Comparison of ENCODE assay signal across 11 cellular contexts in genomic region chr7:131745645-131746248, GRCh38.
DNase-seq lines count a peak whose midpoint lies in the region; ATAC-seq and TF ChIP-seq lines count a peak whose summit lies in the region.
"Had no signal": no experiment of that assay in that cellular context is flagged by ENCODE, and none has a peak within 500 bp of the region (broad histone marks: within the 10 kb centered on the region; RNA-seq: fewer than 3 reads in every experiment).

No MANE protein-coding gene starts in this region.

- H3K9me3 ChIP-seq in cardiac muscle cell (ENCODE audit: low read depth): no peaks in the 10 kb centered on the region
- H3K9me3 ChIP-seq in thyroid gland: no peaks in the 10 kb centered on the region

- H3K36me3 ChIP-seq in cardiac muscle cell (no peaks in the 10 kb centered on the region), thyroid gland (no peaks in the 10 kb centered on the region)

- H3K36me3 Mint-ChIP-seq in natural killer cell treated with Interleukin-12 subunit alpha and Interleukin-12 subunit beta and Interleukin-15 and Interleukin-18, amount 100 ng/mL, for 72 hours: no peaks in the 10 kb centered on the region
- H3K36me3 Mint-ChIP-seq: CD4-positive, CD25-positive, alpha-beta regulatory T cell had no signal

- no peak overlapping the region for H3K4me3 Mint-ChIP-seq in natural killer cell treated with Interleukin-12 subunit alpha and Interleukin-12 subunit beta and Interleukin-15 and Interleukin-18, amount 100 ng/mL, for 72 hours
- H3K4me3 Mint-ChIP-seq: CD4-positive, CD25-positive, alpha-beta regulatory T cell; central memory CD8-positive, alpha-beta T cell had no signal

- intact Hi-C loops in cardiac septum (cut with DNase I) (no loop called here), thyroid gland (cut with DNase I) (no loop called here)

- peaks cover 2% of the 10 kb centered on the region for H3K9me3 Mint-ChIP-seq in natural killer cell treated with Interleukin-12 subunit alpha and Interleukin-12 subunit beta and Interleukin-15 and Interleukin-18, amount 100 ng/mL, for 72 hours
- H3K9me3 Mint-ChIP-seq: central memory CD8-positive, alpha-beta T cell had no signal

- H3K4me3 ChIP-seq in cardiac muscle cell: no peak overlapping the region
- no peak overlapping the region for H3K4me3 ChIP-seq in foreskin fibroblast (ENCODE audit: low read depth in 1 of 2, low read length in 2 of 2)
- H3K4me3 ChIP-seq in thyroid gland (replicated peaks in 1 of 3): no peak overlapping the region

- TF ChIP-seq POLR2A in thyroid gland (IDR thresholded peaks at IDR 0.05): no peak

- no peak overlapping the region for H3K27ac Mint-ChIP-seq in natural killer cell treated with Interleukin-12 subunit alpha and Interleukin-12 subunit beta and Interleukin-15 and Interleukin-18, amount 100 ng/mL, for 72 hours

- peak; percentile 60 to 80 for DNase-seq in cardiac muscle cell (ENCODE audit: low read depth in 1 of 2, low spot score in 1 of 2)
- DNase-seq in cardiac septum (ENCODE audit: low spot score): no peak
- DNase-seq in foreskin fibroblast: peak; percentile 25 to 55
- peak; percentile 5 to 34 for DNase-seq in thyroid gland
- DNase-seq in ureter (ENCODE audit: low spot score): no peak
- DNase-seq in natural killer cell treated with Interleukin-12 subunit alpha and Interleukin-12 subunit beta and Interleukin-15 and Interleukin-18, amount 100 ng/mL, for 72 hours (ENCODE audit: low spot score): no peak
- DNase-seq: CD4-positive, CD25-positive, alpha-beta regulatory T cell; KG1 had no signal

- peaks cover 13% of the 10 kb centered on the region for H3K27me3 ChIP-seq in cardiac muscle cell
- H3K27me3 ChIP-seq in thyroid gland: no peaks in the 10 kb centered on the region

- peaks cover 26 to 30% of the 10 kb centered on the region in 2 donors for H3K27me3 Mint-ChIP-seq in natural killer cell treated with Interleukin-12 subunit alpha and Interleukin-12 subunit beta and Interleukin-15 and Interleukin-18, amount 100 ng/mL, for 72 hours

- no peaks in the 10 kb centered on the region for H3K4me1 Mint-ChIP-seq in natural killer cell treated with Interleukin-12 subunit alpha and Interleukin-12 subunit beta and Interleukin-15 and Interleukin-18, amount 100 ng/mL, for 72 hours (ENCODE audit: low read depth in 2 of 2)
- H3K4me1 Mint-ChIP-seq: CD4-positive, CD25-positive, alpha-beta regulatory T cell; central memory CD8-positive, alpha-beta T cell had no signal

- WGBS in thyroid gland, 2 donors: 35 to 40% methylated on average over 13 of the region's 13 CpGs

- TF ChIP-seq CTCF in cardiac muscle cell (IDR thresholded peaks at IDR 0.05; ENCODE audit: low read depth, low read length) (no peak), foreskin fibroblast (IDR thresholded peaks at IDR 0.05; ENCODE audit: low read depth, low read length) (no peak), thyroid gland (IDR thresholded peaks at IDR 0.05) (no peak)

- H3K4me1 ChIP-seq in cardiac muscle cell (ENCODE audit: low read depth): no peaks in the 10 kb centered on the region
- no peaks in the 10 kb centered on the region for H3K4me1 ChIP-seq in thyroid gland

- H3K27ac ChIP-seq in cardiac muscle cell (no peak overlapping the region), thyroid gland (no peak overlapping the region)

- ATAC-seq in SK-N-SH treated with all-trans-retinoic acid at 6 μM for 48 hours (peak; percentile 83), HG03139 (IDR thresholded peaks at IDR 0.05; ENCODE audit: unreplicated experiment) (no peak)
- no peak for ATAC-seq in natural killer cell treated with Interleukin-12 subunit alpha and Interleukin-12 subunit beta and Interleukin-15 and Interleukin-18, amount 100 ng/mL, for 72 hours

TF ChIP-seq in SK-N-SH treated with all-trans-retinoic acid at 6 μM for 48 hours, 23 proteins besides CTCF, POLR2A, EP300 and RAD21:
- TF ChIP-seq SNAI2 (CRISPR knock-in tag; IDR thresholded peaks at IDR 0.05) (peak; percentile 58; the same call in 1 of the 2 replicates), ZNF70 (CRISPR knock-in tag; IDR thresholded peaks at IDR 0.05) (no peak), PPARA (CRISPR knock-in tag; IDR thresholded peaks at IDR 0.05; ENCODE audit: borderline replicate concordance) (no peak), ZNF8 (CRISPR knock-in tag; IDR thresholded peaks at IDR 0.05) (no peak), TCF4 (CRISPR knock-in tag; IDR thresholded peaks at IDR 0.05; ENCODE audit: borderline replicate concordance) (no peak)
- TF ChIP-seq, protein P1, sequence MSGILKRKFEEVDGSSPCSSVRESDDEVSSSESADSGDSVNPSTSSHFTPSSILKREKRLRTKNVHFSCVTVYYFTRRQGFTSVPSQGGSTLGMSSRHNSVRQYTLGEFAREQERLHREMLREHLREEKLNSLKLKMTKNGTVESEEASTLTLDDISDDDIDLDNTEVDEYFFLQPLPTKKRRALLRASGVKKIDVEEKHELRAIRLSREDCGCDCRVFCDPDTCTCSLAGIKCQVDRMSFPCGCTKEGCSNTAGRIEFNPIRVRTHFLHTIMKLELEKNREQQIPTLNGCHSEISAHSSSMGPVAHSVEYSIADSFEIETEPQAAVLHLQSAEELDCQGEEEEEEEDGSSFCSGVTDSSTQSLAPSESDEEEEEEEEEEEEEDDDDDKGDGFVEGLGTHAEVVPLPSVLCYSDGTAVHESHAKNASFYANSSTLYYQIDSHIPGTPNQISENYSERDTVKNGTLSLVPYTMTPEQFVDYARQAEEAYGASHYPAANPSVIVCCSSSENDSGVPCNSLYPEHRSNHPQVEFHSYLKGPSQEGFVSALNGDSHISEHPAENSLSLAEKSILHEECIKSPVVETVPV (CRISPR knock-in tag; IDR thresholded peaks at IDR 0.05): no peak

Comparison
In these comparisons a context has a peak if more than half of its experiments do, and no peak if none do; other contexts are left out.
1. DNase-seq: peak in cardiac muscle cell (2 of 2), foreskin fibroblast (2 of 2) and thyroid gland (2 of 2); none in cardiac septum (single experiment), ureter (single experiment) and natural killer cell treated with Interleukin-12 subunit alpha and Interleukin-12 subunit beta and Interleukin-15 and Interleukin-18, amount 100 ng/mL, for 72 hours (single experiment).